27 cellular contexts compared by ENCODE assay signal in the genomic region with DNA sequence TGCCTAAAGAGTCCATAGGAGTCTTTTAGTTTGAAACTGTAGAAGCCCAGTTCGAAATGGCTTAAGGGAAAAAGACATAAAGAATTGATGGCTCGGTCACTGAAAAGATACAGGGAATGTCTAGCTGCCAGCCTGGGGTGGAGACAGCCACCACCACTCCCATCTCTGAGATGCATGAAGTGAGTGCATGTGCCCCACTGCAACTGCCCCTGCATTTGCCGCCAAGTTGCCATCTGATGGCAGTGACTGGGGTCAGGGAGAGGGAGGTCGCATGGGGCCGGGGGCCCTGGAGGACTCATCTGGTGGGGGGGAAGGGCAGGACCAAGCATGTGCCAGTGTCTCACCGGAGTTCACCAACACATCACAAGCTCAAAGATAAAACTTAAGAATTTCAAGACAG.
"Had no signal": no experiment of that assay in that cellular context is flagged by ENCODE, and none has a peak within 500 bp of the region (broad histone marks: within the 10 kb centered on the region; RNA-seq: fewer than 3 reads in every experiment).

No MANE protein-coding gene starts in this region.

- H3K9me3 Mint-ChIP-seq: natural killer cell; stimulated activated memory B cell treated with anti-CD40 and anti-IgM and Interleukin-4, amounts not matched to agents 10 μg/mL and 1 μg/mL and 100 μg/mL, for 72 hours; stimulated activated naive CD8-positive, alpha-beta T cell treated with anti-CD3 and anti-CD28 coated beads, Interleukin-15, amount 100 ng/mL, for 72 hours had no signal

- H3K9ac ChIP-seq: parathyroid adenoma had no signal

- H3K4me3 Mint-ChIP-seq: mesothelial cell of epicardium; naive B cell; natural killer cell; nephron progenitor cell; stimulated activated memory B cell treated with anti-CD40 and anti-IgM and Interleukin-4, amounts not matched to agents 10 μg/mL and 1 μg/mL and 100 μg/mL, for 72 hours; stimulated activated naive CD8-positive, alpha-beta T cell treated with anti-CD3 and anti-CD28 coated beads, Interleukin-15, amount 100 ng/mL, for 72 hours had no signal

- H3K79me2 ChIP-seq: parathyroid adenoma had no signal

- H3K9me3 ChIP-seq: right lobe of liver, testis, thyroid gland, transverse colon, vagina had no signal

- H3K4me1 ChIP-seq: left ventricle myocardium inferior, parathyroid adenoma, right atrium auricular region, right lobe of liver, testis, thyroid gland, upper lobe of left lung had no signal

- DNase-seq: islet precursor cell; left ventricle myocardium inferior; mesendoderm; naive B cell; natural killer cell; nephron progenitor cell; nucleus accumbens; right lobe of liver; stimulated activated CD4-positive, alpha-beta T cell treated with anti-CD3 and anti-CD28 coated beads, Interleukin-1b, Interleukin-23, amount 100 ng/mL, for 48 hours; stimulated activated CD4-positive, alpha-beta T cell treated with anti-CD3 and anti-CD28 coated beads, Interleukin-2, amount 100 ng/mL, for 48 hours; stimulated activated CD4-positive, alpha-beta T cell treated with anti-CD3 and anti-CD28 coated beads, Interleukin-4, amount 100 ng/mL, for 4 hours; stimulated activated CD8-positive, alpha-beta memory T cell treated with anti-CD3 and anti-CD28 coated beads, Interleukin-4, amount 100 ng/mL, for 48 hours; stimulated activated naive CD4-positive, alpha-beta T cell treated with Interleukin-2 at 50 U/mL for 16 hours; stimulated activated naive CD8-positive, alpha-beta T cell treated with anti-CD3 and anti-CD28 coated beads, Interleukin-15, amount 100 ng/mL, for 72 hours; substantia nigra; testis; thyroid gland; transverse colon; upper lobe of left lung had no signal

- H3K27me3 ChIP-seq: right atrium auricular region, right lobe of liver, testis, thyroid gland, upper lobe of left lung, vagina had no signal

- H3K36me3 ChIP-seq: left ventricle myocardium inferior, right atrium auricular region, right lobe of liver, thyroid gland, transverse colon, upper lobe of left lung, vagina had no signal

- H3K27ac ChIP-seq: left ventricle myocardium inferior, parathyroid adenoma, right atrium auricular region, right lobe of liver, testis, thyroid gland, transverse colon, upper lobe of left lung, vagina had no signal

- H3K4me2 ChIP-seq: smooth muscle cell had no signal

- H2AFZ ChIP-seq: parathyroid adenoma had no signal

- H3K4me3 ChIP-seq: left ventricle myocardium inferior, lung, right atrium auricular region, right lobe of liver, smooth muscle cell, testis, thyroid gland, transverse colon, upper lobe of left lung, vagina had no signal

- H3K36me3 Mint-ChIP-seq: mesothelial cell of epicardium; naive B cell; natural killer cell; stimulated activated memory B cell treated with anti-CD40 and anti-IgM and Interleukin-4, amounts not matched to agents 10 μg/mL and 1 μg/mL and 100 μg/mL, for 72 hours had no signal

- H3K27ac Mint-ChIP-seq: mesothelial cell of epicardium; natural killer cell; nephron progenitor cell; progenitor cell of endocrine pancreas; stimulated activated memory B cell treated with anti-CD40 and anti-IgM and Interleukin-4, amounts not matched to agents 10 μg/mL and 1 μg/mL and 100 μg/mL, for 72 hours; stimulated activated naive CD8-positive, alpha-beta T cell treated with anti-CD3 and anti-CD28 coated beads, Interleukin-15, amount 100 ng/mL, for 72 hours had no signal

- H3K4me1 Mint-ChIP-seq: mesothelial cell of epicardium; naive B cell; natural killer cell; stimulated activated memory B cell treated with anti-CD40 and anti-IgM and Interleukin-4, amounts not matched to agents 10 μg/mL and 1 μg/mL and 100 μg/mL, for 72 hours; stimulated activated naive CD8-positive, alpha-beta T cell treated with anti-CD3 and anti-CD28 coated beads, Interleukin-15, amount 100 ng/mL, for 72 hours had no signal
